In the genomic region with DNA sequence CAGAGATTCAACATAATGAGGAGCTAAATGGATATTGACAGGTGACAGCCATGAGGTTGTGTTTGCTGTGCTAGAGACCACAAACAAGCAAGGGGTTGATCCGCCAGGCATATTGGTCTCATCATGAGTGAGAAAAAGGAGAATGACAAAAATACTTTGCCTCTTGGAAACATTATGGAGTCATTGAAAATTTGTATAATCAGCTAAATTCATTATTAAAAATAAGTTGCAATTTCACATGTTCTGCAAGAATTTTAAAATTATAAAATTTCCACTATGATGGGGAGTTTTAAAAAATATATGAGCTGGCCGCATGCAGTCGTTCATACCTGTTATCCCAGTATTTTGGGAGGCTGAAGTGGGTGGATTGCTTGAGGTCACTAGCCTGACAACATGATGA, we compare ENCODE assay signal across 33 cellular contexts.
DNase-seq lines count a peak whose midpoint lies in the region; ATAC-seq, FAIRE-seq and TF ChIP-seq lines count a peak whose summit lies in the region.
"Had no signal": no experiment of that assay in that cellular context is flagged by ENCODE, and none has a peak within 500 bp of the region (broad histone marks: within the 10 kb centered on the region; RNA-seq: fewer than 3 reads in every experiment).

No MANE protein-coding gene starts in this region.

- CTCF ChIA-PET in HepG2 (lab: Yijun Ruan, JAX; ENCODE audit: low intra/inter-chr PET ratio, low total read pairs) (no interaction called here), IMR-90 (lab: Yijun Ruan, JAX) (interaction anchor here (0.6 kb wide), 1 partner anchor 17 kb away, joined by 3 read pairs; no protein-coding TSS in a partner anchor), K562 (lab: Yijun Ruan, JAX; ENCODE audit: low intra/inter-chr PET ratio) (no interaction called here)

- dilution Hi-C loops in IMR-90 (cut with HindIII; ENCODE audit: low sequenced_read_pairs, unreplicated experiment): no loop called here

- ATAC-seq in HepG2: no peak
- no peak for ATAC-seq in right lobe of liver
- ATAC-seq in IMR-90 (ENCODE audit: low read depth): no peak
- no peak for ATAC-seq in K562
- ATAC-seq: A549; CD8-positive, alpha-beta T cell had no signal

- no peak overlapping the region for H4K91ac ChIP-seq in IMR-90 (ENCODE audit: insufficient read depth, low read depth, low read length)

- TF ChIP-seq CTCF in HepG2 (CRISPR knock-in tag; IDR thresholded peaks at IDR 0.05): no peak
- no peak for TF ChIP-seq CTCF in right lobe of liver (IDR thresholded peaks at IDR 0.05)
- TF ChIP-seq CTCF in IMR-90 (conservative IDR thresholded peaks at IDR 0.05; ENCODE audit: low read depth, low read length): no peak
- no peak for TF ChIP-seq CTCF in K562 (IDR thresholded peaks at IDR 0.05 in 2 of 3, conservative IDR thresholded peaks at IDR 0.05 in 1 of 3; ENCODE audit: insufficient read depth in 2 of 3, low read depth in 1 of 3, low read length in 3 of 3)

- H4K20me1 ChIP-seq in HepG2 (ENCODE audit: insufficient read depth, low read length) (no peaks in the 10 kb centered on the region), IMR-90 (ENCODE audit: insufficient read depth, low read length) (no peaks in the 10 kb centered on the region), K562 (replicated peaks; ENCODE audit: control insufficient read depth, insufficient read depth, low read length) (no peaks in the 10 kb centered on the region)
- H4K20me1 ChIP-seq: BLaER1; BLaER1 treated with 17β-estradiol and CSF1 and Interleukin-3, amounts not matched to agents 10 nM and 100 nM had no signal

- H2BK120ac ChIP-seq in IMR-90 (ENCODE audit: low read depth, low read length): no peak overlapping the region

- H3K36me3 ChIP-seq in HepG2 (replicated peaks in 1 of 2; ENCODE audit: control insufficient read depth in 1 of 2, insufficient read depth in 2 of 2, low read length in 2 of 2) (no peaks in the 10 kb centered on the region), right lobe of liver (no peaks in the 10 kb centered on the region), IMR-90 (ENCODE audit: control insufficient read depth, insufficient read depth, low read length) (no peaks in the 10 kb centered on the region), K562 (ENCODE audit: control insufficient read depth, insufficient read depth, low read length) (no peaks in the 10 kb centered on the region)
- H3K36me3 ChIP-seq: BE2C; BLaER1; BLaER1 treated with 17β-estradiol and CSF1 and Interleukin-3, amounts not matched to agents 10 nM and 100 nM had no signal

- POLR2A ChIA-PET in HepG2 (lab: Yijun Ruan, JAX) (no interaction called here), IMR-90 (lab: Charles Lee; ENCODE audit: unreplicated experiment) (no interaction called here), K562 (lab: Yijun Ruan, JAX) (no interaction called here)

- no peak overlapping the region for H2BK15ac ChIP-seq in IMR-90 (ENCODE audit: low read depth, low read length)

- H4K8ac ChIP-seq in IMR-90 (ENCODE audit: low read depth in 2 of 2, low read length in 2 of 2): no peak overlapping the region

- TF ChIP-seq POLR2A in HepG2 (IDR thresholded peaks at IDR 0.05; ENCODE audit: insufficient read depth in 1 of 2, low read depth in 2 of 2, low read length in 2 of 2): no peak
- no peak for TF ChIP-seq POLR2A in right lobe of liver (IDR thresholded peaks at IDR 0.05)
- no peak for TF ChIP-seq POLR2A in IMR-90 (IDR thresholded peaks at IDR 0.05; ENCODE audit: low read depth, low read length)
- TF ChIP-seq POLR2A in K562 (conservative IDR thresholded peaks at IDR 0.05): no peak

- H3K9me1 ChIP-seq in IMR-90 (ENCODE audit: insufficient read depth, low read length) (no peaks in the 10 kb centered on the region), K562 (ENCODE audit: control insufficient read depth, insufficient read depth, low read length) (no peaks in the 10 kb centered on the region)

- H2AK9ac ChIP-seq in IMR-90 (replicated peaks; ENCODE audit: low read depth, low read length, poor library complexity): no peak overlapping the region

- H3K4me2 ChIP-seq in HepG2 (ENCODE audit: low read depth, low read length) (no peak overlapping the region), IMR-90 (ENCODE audit: low read depth, low read length) (no peak overlapping the region), K562 (ENCODE audit: insufficient read depth, low read length) (no peak overlapping the region)
- H3K4me2 ChIP-seq: A549; BLaER1; BLaER1 treated with 17β-estradiol and CSF1 and Interleukin-3, amounts not matched to agents 10 nM and 100 nM had no signal

- BruUV-seq in HepG2 (replicated peaks; lab: Mats Ljungman, UMichigan): no TSS peak
- no TSS peak for BruUV-seq in IMR-90 (replicated peaks; lab: Mats Ljungman, UMichigan)
- no TSS peak for BruUV-seq in K562 (replicated peaks; lab: Mats Ljungman, UMichigan)

- no peaks in the 10 kb centered on the region for H3K4me1 ChIP-seq in HepG2 (ENCODE audit: insufficient read depth, low read length)
- H3K4me1 ChIP-seq in right lobe of liver: no peaks in the 10 kb centered on the region
- H3K4me1 ChIP-seq in IMR-90 (ENCODE audit: control insufficient read depth, insufficient read depth, low read length): no peaks in the 10 kb centered on the region
- H3K4me1 ChIP-seq in K562 (replicated peaks in 1 of 2; ENCODE audit: control insufficient read depth in 2 of 2, insufficient read depth in 2 of 2, low read length in 2 of 2): no peaks in the 10 kb centered on the region
- H3K4me1 ChIP-seq: A549; BE2C; BLaER1; BLaER1 treated with 17β-estradiol and CSF1 and Interleukin-3, amounts not matched to agents 10 nM and 100 nM; Caco-2 had no signal

- 2% methylated on average over 3 of the region's 3 CpGs for WGBS in HepG2 (ENCODE audit: low lambda C conversion rate)
- WGBS in right lobe of liver (ENCODE audit: insufficient coverage, low coverage, low lambda C conversion rate, missing lambda C conversion rate): 37% methylated on average over 3 of the region's 3 CpGs
- WGBS in IMR-90 (ENCODE audit: extremely low coverage in 2 of 2, insufficient read length in 1 of 2), 2 experiments: 100% methylated on average over 1 of the region's 3 CpGs; no CpG with 5 or more reads in 1 of the 2 experiments
- WGBS in K562 (ENCODE audit: insufficient coverage, low coverage, missing lambda C conversion rate): 3% methylated on average over 3 of the region's 3 CpGs

- H2AFZ ChIP-seq in HepG2 (ENCODE audit: low read length) (no peak overlapping the region), IMR-90 (replicated peaks; ENCODE audit: low read length, poor library complexity) (no peak overlapping the region), K562 (ENCODE audit: low read depth, low read length) (no peak overlapping the region)

- TF ChIP-seq EP300 in HepG2 (IDR thresholded peaks at IDR 0.05; ENCODE audit: low read depth in 2 of 2, low read length in 2 of 2) (no peak), HepG2 (CRISPR knock-in tag; IDR thresholded peaks at IDR 0.05; ENCODE audit: borderline replicate concordance) (no peak), K562 (IDR thresholded peaks at IDR 0.05; ENCODE audit: low read length) (no peak)

- in situ Hi-C loops in HepG2 (cut with HindIII; ENCODE audit: extremely low pct_ligation_motif_present, low pct_unique_long_range_greater_than_20kb) (no loop called here), IMR-90 (cut with MboI; ENCODE audit: low sequenced_read_pairs) (no loop called here), K562 (cut with MboI) (no loop called here)

- H3K9me3 ChIP-seq in HepG2 (ENCODE audit: low read length) (peaks cover 45% of the 10 kb centered on the region), right lobe of liver (no peaks in the 10 kb centered on the region), IMR-90 (ENCODE audit: control insufficient read depth, insufficient read depth, low read length) (no peaks in the 10 kb centered on the region), K562 (replicated peaks; ENCODE audit: control insufficient read depth, insufficient read depth, low read depth, low read length) (no peaks in the 10 kb centered on the region; the same call in none of the 2 replicates)
- H3K9me3 ChIP-seq: A549; BE2C; BLaER1; BLaER1 treated with 17β-estradiol and CSF1 and Interleukin-3, amounts not matched to agents 10 nM and 100 nM; Caco-2 had no signal

- H3K4me3 ChIP-seq in HepG2 (replicated peaks in 1 of 3; ENCODE audit: insufficient read depth in 1 of 3, low read depth in 2 of 3, low read length in 3 of 3) (no peak overlapping the region), right lobe of liver (no peak overlapping the region), IMR-90 (ENCODE audit: insufficient read depth, low read depth, low read length) (no peak overlapping the region), K562 (no peak overlapping the region)
- H3K4me3 ChIP-seq: A549; BLaER1; BLaER1 treated with 17β-estradiol and CSF1 and Interleukin-3, amounts not matched to agents 10 nM and 100 nM had no signal

- intact Hi-C loops in HepG2 (cut with micrococcal nuclease; ENCODE audit: unreplicated experiment): no loop called here
- intact Hi-C loops in right lobe of liver (cut with DNase I): no loop called here
- intact Hi-C loops in IMR-90 (cut with micrococcal nuclease): loop anchor here (5.0 kb wide), 1 partner anchor 575 kb away; no protein-coding TSS in a partner anchor
- intact Hi-C loops in K562 (cut with micrococcal nuclease): no loop called here

- H3K79me1 ChIP-seq in IMR-90 (ENCODE audit: low read depth in 1 of 2, low read length in 2 of 2): no peaks in the 10 kb centered on the region

- H3K79me2 ChIP-seq in HepG2 (ENCODE audit: insufficient read depth, low read length) (no peaks in the 10 kb centered on the region), K562 (ENCODE audit: control insufficient read depth, insufficient read depth, low read length) (no peaks in the 10 kb centered on the region)

- no peak overlapping the region for H3K23ac ChIP-seq in IMR-90 (ENCODE audit: low read depth, low read length)

- TF ChIP-seq RAD21 in HepG2 (CRISPR knock-in tag; IDR thresholded peaks at IDR 0.05) (no peak), IMR-90 (IDR thresholded peaks at IDR 0.05; ENCODE audit: low read length) (no peak), K562 (CRISPR knock-in tag; conservative IDR thresholded peaks at IDR 0.05 in 1 of 2, IDR thresholded peaks at IDR 0.05 in 1 of 2) (no peak)

- H3K56ac ChIP-seq in IMR-90 (ENCODE audit: extremely low read depth, insufficient read depth, low read length): no peak overlapping the region

- H3K18ac ChIP-seq in IMR-90 (ENCODE audit: low read depth, low read length): no peak overlapping the region

- no peaks in the 10 kb centered on the region for H3K27me3 ChIP-seq in HepG2 (ENCODE audit: control insufficient read depth in 1 of 2, insufficient read depth in 2 of 2, low read length in 2 of 2)
- no peaks in the 10 kb centered on the region for H3K27me3 ChIP-seq in right lobe of liver
- H3K27me3 ChIP-seq in IMR-90 (ENCODE audit: control insufficient read depth, insufficient read depth, low read length): no peaks in the 10 kb centered on the region
- H3K27me3 ChIP-seq in K562 (ENCODE audit: control insufficient read depth in 2 of 2, insufficient read depth in 2 of 2, low read length in 2 of 2): no peaks in the 10 kb centered on the region
- H3K27me3 ChIP-seq: BE2C; BLaER1; BLaER1 treated with 17β-estradiol and CSF1 and Interleukin-3, amounts not matched to agents 10 nM and 100 nM had no signal

- H3K9ac ChIP-seq in HepG2 (ENCODE audit: insufficient read depth, low read depth, low read length): no peak overlapping the region
- H3K9ac ChIP-seq in IMR-90 (ENCODE audit: low read depth, low read length): no peak overlapping the region
- no peak overlapping the region for H3K9ac ChIP-seq in K562 (ENCODE audit: insufficient read depth in 1 of 2, low read depth in 2 of 2, low read length in 2 of 2)
- H3K9ac ChIP-seq: BLaER1; BLaER1 treated with 17β-estradiol and CSF1 and Interleukin-3, amounts not matched to agents 10 nM and 100 nM had no signal

- no peak overlapping the region for H3K4ac ChIP-seq in IMR-90 (ENCODE audit: low read depth, low read length)

- no peak overlapping the region for H2AK5ac ChIP-seq in IMR-90 (ENCODE audit: low read depth, low read length)

- no peak overlapping the region for H2BK20ac ChIP-seq in IMR-90 (ENCODE audit: low read depth, low read length)

- no peak overlapping the region for H3K27ac ChIP-seq in HepG2 (ENCODE audit: extremely low read length, insufficient read depth, low read length)
- no peak overlapping the region for H3K27ac ChIP-seq in right lobe of liver
- H3K27ac ChIP-seq in IMR-90 (ENCODE audit: insufficient read depth, low read length): no peak overlapping the region
- H3K27ac ChIP-seq in K562 (ENCODE audit: extremely low read depth, low read depth, low read length): no peak overlapping the region
- H3K27ac ChIP-seq: 22Rv1; A549; BLaER1; BLaER1 treated with 17β-estradiol and CSF1 and Interleukin-3, amounts not matched to agents 10 nM and 100 nM; C4-2B had no signal

- H2BK5ac ChIP-seq in IMR-90 (ENCODE audit: low read depth, low read length, poor library complexity, severe bottlenecking): no peak overlapping the region

- H3K14ac ChIP-seq in IMR-90 (replicated peaks; ENCODE audit: low read depth, low read length): no peak overlapping the region

- no peak for DNase-seq in HepG2 (ENCODE audit: low spot score)
- no peak for DNase-seq in right lobe of liver
- DNase-seq in IMR-90: no peak
- DNase-seq in K562 (ENCODE audit: extremely low read depth in 1 of 4, low spot score in 3 of 4): no peak
- no peak for DNase-seq in activated naive CD4-positive, alpha-beta T cell treated with anti-CD3 and anti-CD28 coated beads, Interleukin-2, amount 50 U/mL, for 16 hours
- DNase-seq in AG08396 (ENCODE audit: low spot score): no peak
- DNase-seq: 8988T; ACHN; AML-193; BE2C; C1 segment of cervical spinal cord; Caco-2; Calu3; CD4-positive, alpha-beta memory T cell; CD4-positive, alpha-beta T cell; CD4-positive, CD25-positive, alpha-beta regulatory T cell; CD8-positive, alpha-beta memory T cell; CD8-positive, alpha-beta T cell; COR-L47; DMS 273 treated with DMSO at 0.1 percent for 48 hours; DMS153; DMS53; DMS79; DMS79 treated with DMSO at 0.1 percent for 48 hours; DND-41; EL had no signal

- no peak overlapping the region for H4K5ac ChIP-seq in IMR-90 (ENCODE audit: low read depth, low read length)

- FAIRE-seq in HepG2 (lab: Jason Lieb, UNC) (no peak), K562 (lab: Jason Lieb, UNC) (no peak)
- FAIRE-seq: A204.1, A549, D721Med had no signal

Comparison
In these comparisons a context has a peak if more than half of its experiments do, and no peak if none do; other contexts are left out.
1. Of the 241 proteins assayed by ChIP-seq in both HepG2 and K562: peak only in HepG2: MAFF and MAFK; only in K562: MAFG; in both: none; in neither: 238.